ENCODE assay signal across 8 cellular contexts in genomic region chr1:40592107-40592773, GRCh38.
DNase-seq lines count a peak whose midpoint lies in the region; ATAC-seq, FAIRE-seq and TF ChIP-seq lines count a peak whose summit lies in the region.

No MANE protein-coding gene starts in this region.

- no peak overlapping the region for H2BK120ac ChIP-seq in IMR-90 (ENCODE audit: low read depth, low read length)

- no peaks in the 10 kb centered on the region for H3K9me3 ChIP-seq in IMR-90 (ENCODE audit: control insufficient read depth, insufficient read depth, low read length)

- no peak overlapping the region for H2BK15ac ChIP-seq in IMR-90 (ENCODE audit: low read depth, low read length)

- H3K36me3 ChIP-seq in IMR-90 (ENCODE audit: control insufficient read depth, insufficient read depth, low read length) = no peaks in the 10 kb centered on the region

- no peak overlapping the region for H4K5ac ChIP-seq in IMR-90 (ENCODE audit: low read depth, low read length)

- H3K9me1 ChIP-seq in IMR-90 (ENCODE audit: insufficient read depth, low read length) = no peaks in the 10 kb centered on the region

- no peak overlapping the region for H3K4me2 ChIP-seq in IMR-90 (ENCODE audit: low read depth, low read length)

- no peak for TF ChIP-seq POLR2A in IMR-90 (IDR thresholded peaks at IDR 0.05; ENCODE audit: low read depth, low read length)

- WGBS in IMR-90 (ENCODE audit: extremely low coverage in 2 of 2, insufficient read length in 1 of 2), 2 experiments = 57% methylated on average over 1 of the region's 6 CpGs; no CpG with 5 or more reads in 1 of the 2 experiments

- POLR2A ChIA-PET in IMR-90 (lab: Charles Lee; ENCODE audit: unreplicated experiment) = no interaction called here
- POLR2A ChIA-PET in RWPE1 (lab: Yijun Ruan, JAX; ENCODE audit: low non-redundant PET) = no interaction called here

- no peak; the same call in 1 of the 2 replicates for ATAC-seq in IMR-90 (ENCODE audit: low read depth)
- ATAC-seq in GM21423 (IDR thresholded peaks at IDR 0.05; ENCODE audit: unreplicated experiment) = no peak

- TF ChIP-seq CTCF in D721Med (IDR thresholded peaks at IDR 0.05; ENCODE audit: insufficient read depth, missing control alignments) (peak; percentile 50), IMR-90 (conservative IDR thresholded peaks at IDR 0.05; ENCODE audit: low read depth, low read length) (peak; percentile 40), RWPE1 (conservative IDR thresholded peaks at IDR 0.05; ENCODE audit: low read depth) (peak; percentile 47), fibroblast of pulmonary artery (IDR thresholded peaks at IDR 0.05; ENCODE audit: low read length, missing control alignments) (peak; percentile 51)

- no peak overlapping the region for H2AFZ ChIP-seq in IMR-90 (replicated peaks; ENCODE audit: low read length, poor library complexity)

- BruUV-seq in IMR-90 (replicated peaks; lab: Mats Ljungman, UMichigan) = no TSS peak

- TF ChIP-seq RAD21 in IMR-90 (IDR thresholded peaks at IDR 0.05; ENCODE audit: low read length) = peak; percentile 37

- no peak overlapping the region for H2AK9ac ChIP-seq in IMR-90 (replicated peaks; ENCODE audit: low read depth, low read length, poor library complexity)

- H3K27me3 ChIP-seq in IMR-90 (ENCODE audit: control insufficient read depth, insufficient read depth, low read length) = peaks cover 7% of the 10 kb centered on the region

- no peaks in the 10 kb centered on the region for H4K20me1 ChIP-seq in IMR-90 (ENCODE audit: insufficient read depth, low read length)

- no peak for DNase-seq in D721Med (ENCODE audit: insufficient read length, low spot score)
- peak; percentile 17 for DNase-seq in IMR-90
- peak; percentile 34 for DNase-seq in RWPE1 (ENCODE audit: low spot score)
- DNase-seq in fibroblast of pulmonary artery (ENCODE audit: low read depth) = peak; percentile 50
- DNase-seq in retina = peak; percentile 25
- DNase-seq in DMS79 (lab: John Stamatoyannopoulos, UW) = no peak
- DNase-seq in DMS79 treated with DMSO at 0.1 percent for 48 hours (lab: John Stamatoyannopoulos, UW) = no peak

- H3K4me3 ChIP-seq in IMR-90 (ENCODE audit: insufficient read depth, low read depth, low read length) = no peak overlapping the region
- no peak overlapping the region for H3K4me3 ChIP-seq in fibroblast of pulmonary artery (replicated peaks; ENCODE audit: low read depth, low read length)

- intact Hi-C loops in IMR-90 (cut with micrococcal nuclease) = no loop called here

- H3K18ac ChIP-seq in IMR-90 (ENCODE audit: low read depth, low read length) = no peak overlapping the region

- H3K9ac ChIP-seq in IMR-90 (ENCODE audit: low read depth, low read length) = no peak overlapping the region

- no peak for FAIRE-seq in D721Med (lab: Jason Lieb, UNC)

- H3K79me1 ChIP-seq in IMR-90 (ENCODE audit: low read depth in 1 of 2, low read length in 2 of 2) = no peaks in the 10 kb centered on the region

- H3K4me1 ChIP-seq in IMR-90 (ENCODE audit: control insufficient read depth, insufficient read depth, low read length) = no peaks in the 10 kb centered on the region

- H2BK5ac ChIP-seq in IMR-90 (ENCODE audit: low read depth, low read length, poor library complexity, severe bottlenecking) = no peak overlapping the region

- H4K91ac ChIP-seq in IMR-90 (ENCODE audit: insufficient read depth, low read depth, low read length) = no peak overlapping the region

- H3K14ac ChIP-seq in IMR-90 (replicated peaks; ENCODE audit: low read depth, low read length) = no peak overlapping the region

- in situ Hi-C loops in IMR-90 (cut with MboI; ENCODE audit: low sequenced_read_pairs) = no loop called here

- CTCF ChIA-PET in IMR-90 (lab: Yijun Ruan, JAX) = no interaction called here
- CTCF ChIA-PET in RWPE1 (lab: Yijun Ruan, JAX) = interaction anchor here (0.5 to 1.2 kb wide), 7 partner anchors 9 to 334 kb away, joined by 3 to 5 read pairs (median 3); no protein-coding TSS in a partner anchor

- H3K23ac ChIP-seq in IMR-90 (ENCODE audit: low read depth, low read length) = no peak overlapping the region

- dilution Hi-C loops in IMR-90 (cut with HindIII; ENCODE audit: low sequenced_read_pairs, unreplicated experiment) = no loop called here

- no peak overlapping the region for H3K56ac ChIP-seq in IMR-90 (ENCODE audit: extremely low read depth, insufficient read depth, low read length)

- no peak overlapping the region for H4K8ac ChIP-seq in IMR-90 (ENCODE audit: low read depth in 2 of 2, low read length in 2 of 2)

- H2BK20ac ChIP-seq in IMR-90 (ENCODE audit: low read depth, low read length) = no peak overlapping the region

- H3K4ac ChIP-seq in IMR-90 (ENCODE audit: low read depth, low read length) = no peak overlapping the region

- no peak overlapping the region for H3K27ac ChIP-seq in IMR-90 (ENCODE audit: insufficient read depth, low read length)
- H3K27ac ChIP-seq in RWPE1 = no peak overlapping the region

- H2AK5ac ChIP-seq in IMR-90 (ENCODE audit: low read depth, low read length) = no peak overlapping the region

TF ChIP-seq in IMR-90, 13 proteins besides CTCF, POLR2A, EP300 and RAD21:
- TF ChIP-seq SMC3 (IDR thresholded peaks at IDR 0.05; ENCODE audit: low read depth, low read length) (no peak), RCOR1 (IDR thresholded peaks at IDR 0.05; ENCODE audit: insufficient replicate concordance, low read length) (no peak), MAZ (IDR thresholded peaks at IDR 0.05; ENCODE audit: borderline replicate concordance, low read depth, low read length) (no peak), ELK1 (IDR thresholded peaks at IDR 0.05; ENCODE audit: borderline replicate concordance, low read depth, low read length) (no peak), NFE2L2 (IDR thresholded peaks at IDR 0.05; ENCODE audit: low read depth, low read length) (no peak), RFX5 (IDR thresholded peaks at IDR 0.05; ENCODE audit: low read depth, low read length) (no peak), USF2 (IDR thresholded peaks at IDR 0.05; ENCODE audit: low read depth, low read length) (no peak), MAFK (IDR thresholded peaks at IDR 0.05; ENCODE audit: low read depth, low read length) (no peak), FOS (IDR thresholded peaks at IDR 0.05; ENCODE audit: low read depth, low read length) (no peak)

Comparison
In these comparisons a context has a peak if more than half of its experiments do, and no peak if none do; other contexts are left out.
1. DNase-seq: peak in IMR-90 (single experiment), RWPE1 (single experiment), fibroblast of pulmonary artery (single experiment) and retina (single experiment); none in D721Med (single experiment), DMS79 (single experiment) and DMS79 treated with DMSO at 0.1 percent for 48 hours (single experiment).
2. Peak in every context shown above with its lines, with median percentiles within 50 percentile points of each other: CTCF ChIP-seq.